In genomic region chr12:80040075-80040738, GRCh38 we compare ENCODE assay signal across 16 cellular contexts. TPM values are rescaled to one million over a fixed set of nuclear protein-coding genes. Genes with fewer than 3 reads are reported as not detected.
DNase-seq lines count a peak whose midpoint lies in the region; ATAC-seq and TF ChIP-seq lines count a peak whose summit lies in the region.
"Had no signal": no experiment of that assay in that cellular context is flagged by ENCODE, and none has a peak within 500 bp of the region (broad histone marks: within the 10 kb centered on the region; RNA-seq: fewer than 3 reads in every experiment).

No MANE protein-coding gene starts in this region.

- H3K4me1 Mint-ChIP-seq in GM23338: no peaks in the 10 kb centered on the region
- no peaks in the 10 kb centered on the region for H3K4me1 Mint-ChIP-seq in CD4-positive, alpha-beta T cell (ENCODE audit: low read depth)
- H3K4me1 Mint-ChIP-seq: nephron had no signal

- H3K79me2 ChIP-seq in SK-N-SH (ENCODE audit: insufficient read depth) (no peaks in the 10 kb centered on the region), GM23338 (replicated peaks; ENCODE audit: insufficient read depth) (no peaks in the 10 kb centered on the region)

- H3K14ac ChIP-seq in IMR-90 (replicated peaks; ENCODE audit: low read depth, low read length): peak overlapping the region; percentile 83

- H3K27me3 ChIP-seq in SK-N-SH (ENCODE audit: insufficient read depth) (no peaks in the 10 kb centered on the region), IMR-90 (ENCODE audit: control insufficient read depth, insufficient read depth, low read length) (no peaks in the 10 kb centered on the region), rectal smooth muscle tissue (ENCODE audit: control insufficient read depth, insufficient read depth, low read length) (no peaks in the 10 kb centered on the region), GM23338 (ENCODE audit: insufficient read depth) (no peaks in the 10 kb centered on the region; the same call in 1 of the 2 replicates)
- H3K27me3 ChIP-seq in CD4-positive, alpha-beta T cell (ENCODE audit: control insufficient read depth, insufficient read depth, low read length): no peaks in the 10 kb centered on the region
- H3K27me3 ChIP-seq: right atrium auricular region had no signal

- H3K36me3 ChIP-seq in SK-N-SH (replicated peaks in 1 of 2; ENCODE audit: control insufficient read depth in 1 of 2, insufficient read depth in 2 of 2, low read length in 1 of 2) (no peaks in the 10 kb centered on the region), IMR-90 (ENCODE audit: control insufficient read depth, insufficient read depth, low read length) (no peaks in the 10 kb centered on the region), rectal smooth muscle tissue (ENCODE audit: control insufficient read depth, insufficient read depth, low read length) (no peaks in the 10 kb centered on the region), GM23338 (ENCODE audit: insufficient read depth) (no peaks in the 10 kb centered on the region)
- H3K36me3 ChIP-seq: lower lobe of right lung, right atrium auricular region had no signal

- no TSS peak for BruUV-seq in IMR-90 (replicated peaks; lab: Mats Ljungman, UMichigan)

- H2AK9ac ChIP-seq in IMR-90 (replicated peaks; ENCODE audit: low read depth, low read length, poor library complexity): no peak overlapping the region

- POLR2A ChIA-PET in SK-N-SH (lab: Yijun Ruan, JAX): no interaction called here
- POLR2A ChIA-PET in IMR-90 (lab: Charles Lee; ENCODE audit: unreplicated experiment): no interaction called here
- POLR2A ChIA-PET in CD4-positive, alpha-beta T cell (lab: Charles Lee): no interaction called here

- WGBS in SK-N-SH (ENCODE audit: low lambda C conversion rate): 62% methylated on average over 8 of the region's 8 CpGs
- 100% methylated on average over 3 of the region's 8 CpGs; no CpG with 5 or more reads in 1 of the 2 experiments for WGBS in IMR-90 (ENCODE audit: extremely low coverage in 2 of 2, insufficient read length in 1 of 2), 2 experiments

- ATAC-seq in SK-N-SH treated with all-trans-retinoic acid at 6 μM for 48 hours (no peak), IMR-90 (ENCODE audit: low read depth) (no peak), GM23338 (no peak)
- ATAC-seq in CD4-positive, alpha-beta T cell (ENCODE audit: poor library complexity): no peak
- ATAC-seq: A549; activated CD8-positive, alpha-beta memory T cell treated with anti-CD3 and anti-CD28 coated beads, Interleukin-2, amount 10 ng/mL, durations not matched to agents 7 days and 5 days; lower lobe of right lung had no signal

- H2AFZ ChIP-seq in SK-N-SH (ENCODE audit: low read depth): peak overlapping the region; percentile 70; the same call in 1 of the 2 replicates
- H2AFZ ChIP-seq in IMR-90 (replicated peaks; ENCODE audit: low read length, poor library complexity): no peak overlapping the region
- H2AFZ ChIP-seq in GM23338: no peak overlapping the region

- no peak overlapping the region for H3K4me3 ChIP-seq in SK-N-SH (ENCODE audit: low read depth in 2 of 2, low read length in 1 of 2)
- no peak overlapping the region for H3K4me3 ChIP-seq in IMR-90 (ENCODE audit: insufficient read depth, low read depth, low read length)
- no peak overlapping the region for H3K4me3 ChIP-seq in rectal smooth muscle tissue (ENCODE audit: low read length)
- H3K4me3 ChIP-seq in GM23338: no peak overlapping the region
- H3K4me3 ChIP-seq: A549, lower lobe of right lung, right atrium auricular region had no signal

- no peaks in the 10 kb centered on the region for H3K27me3 Mint-ChIP-seq in GM23338 (ENCODE audit: insufficient read depth, low read depth, poor library complexity)
- no peaks in the 10 kb centered on the region for H3K27me3 Mint-ChIP-seq in CD4-positive, alpha-beta T cell
- H3K27me3 Mint-ChIP-seq: activated CD8-positive, alpha-beta memory T cell treated with anti-CD3 and anti-CD28 coated beads, Interleukin-2, amount 10 ng/mL, durations not matched to agents 7 days and 5 days had no signal

- H3K18ac ChIP-seq in IMR-90 (ENCODE audit: low read depth, low read length): peak overlapping the region; percentile 6; the same call in 1 of the 2 replicates

- no peak overlapping the region for H3K9ac ChIP-seq in SK-N-SH
- no peak overlapping the region for H3K9ac ChIP-seq in IMR-90 (ENCODE audit: low read depth, low read length)
- H3K9ac ChIP-seq in rectal smooth muscle tissue (ENCODE audit: low read length): no peak overlapping the region

- H2AK5ac ChIP-seq in IMR-90 (ENCODE audit: low read depth, low read length): peak overlapping the region; percentile 88

- H4K91ac ChIP-seq in IMR-90 (ENCODE audit: insufficient read depth, low read depth, low read length): peak overlapping the region; percentile 58; the same call in 1 of the 2 replicates

- TF ChIP-seq RAD21 in SK-N-SH (IDR thresholded peaks at IDR 0.05; ENCODE audit: low read length): no peak
- TF ChIP-seq RAD21 in IMR-90 (IDR thresholded peaks at IDR 0.05; ENCODE audit: low read length): no peak

- H3F3A ChIP-seq in SK-N-SH (replicated peaks; ENCODE audit: insufficient read depth) (peaks cover 30% of the 10 kb centered on the region), GM23338 (replicated peaks; ENCODE audit: low read depth) (no peaks in the 10 kb centered on the region)

- no peak overlapping the region for H3K4me3 Mint-ChIP-seq in GM23338
- H3K4me3 Mint-ChIP-seq in CD4-positive, alpha-beta T cell: no peak overlapping the region
- H3K4me3 Mint-ChIP-seq: activated CD8-positive, alpha-beta memory T cell treated with anti-CD3 and anti-CD28 coated beads, Interleukin-2, amount 10 ng/mL, durations not matched to agents 7 days and 5 days; nephron had no signal

- H4K5ac ChIP-seq in IMR-90 (ENCODE audit: low read depth, low read length): peak overlapping the region; percentile 23; the same call in 1 of the 2 replicates

- H3K23ac ChIP-seq in IMR-90 (ENCODE audit: low read depth, low read length): peak overlapping the region; percentile 64; the same call in 1 of the 2 replicates

- H3K27ac ChIP-seq in SK-N-SH (ENCODE audit: low read depth in 2 of 2, low read length in 1 of 2) (peak overlapping the region in 1 of 2 experiments; percentile 95; a peak in 1 of 4 replicates), IMR-90 (ENCODE audit: insufficient read depth, low read length) (no peak overlapping the region), rectal smooth muscle tissue (ENCODE audit: low read depth, low read length) (peak overlapping the region; percentile 48), GM23338 (ENCODE audit: low read depth) (no peak overlapping the region)
- H3K27ac ChIP-seq in CD4-positive, alpha-beta T cell (ENCODE audit: low read depth, low read length): no peak overlapping the region
- H3K27ac ChIP-seq: A549, lower lobe of right lung, right atrium auricular region had no signal

- peaks cover 0 to 24% of the 10 kb centered on the region in 2 experiments; a peak in 3 of 4 replicates for H3K4me1 ChIP-seq in SK-N-SH (ENCODE audit: control insufficient read depth in 1 of 2, insufficient read depth in 2 of 2, low read depth in 1 of 2, low read length in 1 of 2)
- H3K4me1 ChIP-seq in IMR-90 (ENCODE audit: control insufficient read depth, insufficient read depth, low read length): peaks cover 4% of the 10 kb centered on the region; the same call in 1 of the 2 replicates
- peaks cover 19% of the 10 kb centered on the region for H3K4me1 ChIP-seq in rectal smooth muscle tissue (ENCODE audit: control insufficient read depth, insufficient read depth, low read length)
- no peaks in the 10 kb centered on the region for H3K4me1 ChIP-seq in GM23338 (ENCODE audit: insufficient read depth)
- H3K4me1 ChIP-seq: A549, lower lobe of right lung, right atrium auricular region had no signal

- no peak for TF ChIP-seq POLR2A in IMR-90 (IDR thresholded peaks at IDR 0.05; ENCODE audit: low read depth, low read length)

- no peaks in the 10 kb centered on the region for H3K36me3 Mint-ChIP-seq in GM23338 (ENCODE audit: low read depth)
- no peaks in the 10 kb centered on the region for H3K36me3 Mint-ChIP-seq in CD4-positive, alpha-beta T cell (ENCODE audit: low read depth)
- H3K36me3 Mint-ChIP-seq: activated CD8-positive, alpha-beta memory T cell treated with anti-CD3 and anti-CD28 coated beads, Interleukin-2, amount 10 ng/mL, durations not matched to agents 7 days and 5 days had no signal

- H3K9me2 ChIP-seq in SK-N-SH: no peaks in the 10 kb centered on the region
- no peaks in the 10 kb centered on the region for H3K9me2 ChIP-seq in GM23338 (ENCODE audit: insufficient read depth)

- no peaks in the 10 kb centered on the region for H3K9me3 Mint-ChIP-seq in GM23338
- no peaks in the 10 kb centered on the region for H3K9me3 Mint-ChIP-seq in CD4-positive, alpha-beta T cell
- H3K9me3 Mint-ChIP-seq: nephron had no signal

- no peak overlapping the region for H3K27ac Mint-ChIP-seq in GM23338
- no peak overlapping the region for H3K27ac Mint-ChIP-seq in CD4-positive, alpha-beta T cell
- H3K27ac Mint-ChIP-seq: activated CD8-positive, alpha-beta memory T cell treated with anti-CD3 and anti-CD28 coated beads, Interleukin-2, amount 10 ng/mL, durations not matched to agents 7 days and 5 days; nephron had no signal

- H3K4me2 ChIP-seq in SK-N-SH (no peak overlapping the region), IMR-90 (ENCODE audit: low read depth, low read length) (no peak overlapping the region), GM23338 (no peak overlapping the region)
- H3K4me2 ChIP-seq: A549 had no signal

- H4K8ac ChIP-seq in IMR-90 (ENCODE audit: low read depth in 2 of 2, low read length in 2 of 2): peak overlapping the region in 1 of 2 experiments; percentile 56; a peak in 3 of 4 replicates

- TF ChIP-seq CTCF in SK-N-SH (IDR thresholded peaks at IDR 0.05) (no peak), IMR-90 (conservative IDR thresholded peaks at IDR 0.05; ENCODE audit: low read depth, low read length) (no peak), GM23338 (conservative IDR thresholded peaks at IDR 0.05; ENCODE audit: low read depth in 2 of 2) (no peak)
- TF ChIP-seq CTCF in CD4-positive, alpha-beta T cell (IDR thresholded peaks at IDR 0.05): no peak

- peak overlapping the region; percentile 71 for H3K4ac ChIP-seq in IMR-90 (ENCODE audit: low read depth, low read length)

- in situ Hi-C loops in IMR-90 (cut with MboI; ENCODE audit: low sequenced_read_pairs): no loop called here

- no peaks in the 10 kb centered on the region for H4K20me1 ChIP-seq in SK-N-SH (ENCODE audit: insufficient read depth)
- H4K20me1 ChIP-seq in IMR-90 (ENCODE audit: insufficient read depth, low read length): no peaks in the 10 kb centered on the region
- no peaks in the 10 kb centered on the region for H4K20me1 ChIP-seq in GM23338 (replicated peaks; ENCODE audit: insufficient read depth)

- H3K9me3 ChIP-seq in SK-N-SH: no peaks in the 10 kb centered on the region
- H3K9me3 ChIP-seq in IMR-90 (ENCODE audit: control insufficient read depth, insufficient read depth, low read length): no peaks in the 10 kb centered on the region
- H3K9me3 ChIP-seq in CD4-positive, alpha-beta T cell (ENCODE audit: control insufficient read depth, low read length): no peaks in the 10 kb centered on the region
- H3K9me3 ChIP-seq: A549, lower lobe of right lung had no signal

- CTCF ChIA-PET in SK-N-SH (lab: Yijun Ruan, JAX) (no interaction called here), IMR-90 (lab: Yijun Ruan, JAX) (no interaction called here)
- CTCF ChIA-PET in CD4-positive, alpha-beta T cell (lab: Charles Lee): no interaction called here

- dilution Hi-C loops in IMR-90 (cut with HindIII; ENCODE audit: low sequenced_read_pairs, unreplicated experiment): no loop called here

- DNase-seq in SK-N-SH: no peak
- peak; percentile 49 for DNase-seq in IMR-90
- DNase-seq in amniotic epithelial cell (ENCODE audit: low read depth): peak; percentile 72
- DNase-seq in GM23338 (ENCODE audit: low spot score): no peak
- no peak for DNase-seq in cerebellar nuclear complex (lab: John Stamatoyannopoulos, UW)
- DNase-seq in CD4-positive, alpha-beta T cell: no peak
- DNase-seq: activated CD8-positive, alpha-beta memory T cell treated with anti-CD3 and anti-CD28 coated beads, Interleukin-2, amount 10 ng/mL, durations not matched to agents 7 days and 5 days; H7; lower lobe of right lung; NCI-H2029 treated with DMSO at 0.1 percent for 48 hours; SIG-M5 had no signal

- peak overlapping the region; percentile 92; the same call in 1 of the 3 replicates for H2BK15ac ChIP-seq in IMR-90 (ENCODE audit: low read depth, low read length)

- peaks cover 2% of the 10 kb centered on the region for H3K9me1 ChIP-seq in IMR-90 (ENCODE audit: insufficient read depth, low read length)

- H3K56ac ChIP-seq in IMR-90 (ENCODE audit: extremely low read depth, insufficient read depth, low read length): no peak overlapping the region

- intact Hi-C loops in IMR-90 (cut with micrococcal nuclease): loop anchor here (10.0 kb wide), 2 partner anchors 485 to 615 kb away; no protein-coding TSS in a partner anchor
- intact Hi-C loops in CD4-positive, alpha-beta T cell (cut with DNase I, micrococcal nuclease): no loop called here

- peak overlapping the region; percentile 44 for H2BK5ac ChIP-seq in IMR-90 (ENCODE audit: low read depth, low read length, poor library complexity, severe bottlenecking)

- H2BK120ac ChIP-seq in IMR-90 (ENCODE audit: low read depth, low read length): peak overlapping the region; percentile 79

- TF ChIP-seq EP300 in SK-N-SH (IDR thresholded peaks at IDR 0.05; ENCODE audit: borderline replicate concordance in 1 of 2, low read depth in 1 of 2, low read length in 1 of 2): no peak

- no peaks in the 10 kb centered on the region; a peak in 1 of 4 replicates for H3K79me1 ChIP-seq in IMR-90 (ENCODE audit: low read depth in 1 of 2, low read length in 2 of 2)

- H2BK20ac ChIP-seq in IMR-90 (ENCODE audit: low read depth, low read length): peak overlapping the region; percentile 92

RNA-seq across cellular contexts. Expression of gene OTOGL, which starts 59.1 kb away (rescaled TPM):
- 0.61 and 0.97 TPM in 2 replicates for polyA plus RNA-seq in SK-N-SH (2012; rRNA removed)
- polyA plus RNA-seq in SK-N-SH (2012; cell fraction: cytosol; rRNA removed): 0.54 and 0.72 TPM in 2 replicates
- polyA plus RNA-seq in SK-N-SH (2012; cell fraction: nucleus; rRNA removed): 1.3 and 3.4 TPM in 2 replicates
- 0.18 and 0.28 TPM in 2 replicates for total RNA-seq in IMR-90 (2012; rRNA removed)
- 0.07 and 0.10 TPM in 2 replicates for polyA plus RNA-seq in IMR-90 (2012; rRNA removed)
- 0.02 and 0.06 TPM in 2 replicates for polyA plus RNA-seq in IMR-90 (2012; cell fraction: cytosol; rRNA removed)
- 0.01 and 0.21 TPM in 2 replicates for polyA plus RNA-seq in IMR-90 (2012; cell fraction: nucleus; rRNA removed; ENCODE audit: low replicate concordance)
- 0.35 and 0.66 TPM in 2 replicates for total RNA-seq in GM23338 (2014; rRNA removed; shearing (Covaris generic))
- 0.36 and 0.80 TPM in 2 replicates for polyA plus RNA-seq in GM23338 (2016; fragmentation: Nextera tagmentation; extraction: Ambion mirVana)
- not detected for total RNA-seq in CD4-positive, alpha-beta T cell
- total RNA-seq: activated CD8-positive, alpha-beta memory T cell treated with anti-CD3 and anti-CD28 coated beads, Interleukin-2, amount 10 ng/mL, durations not matched to agents 7 days and 5 days had no signal

Comparison
In these comparisons a context has a peak if more than half of its experiments do, and no peak if none do; other contexts are left out.
1. DNase-seq: peak in IMR-90 (single experiment) and amniotic epithelial cell (single experiment); none in SK-N-SH (single experiment), GM23338 (single experiment), cerebellar nuclear complex (0 of 2) and CD4-positive, alpha-beta T cell (0 of 10).